10 cellular contexts compared by ENCODE assay signal in genomic region chr6:139977887-139978332, GRCh38.
DNase-seq lines count a peak whose midpoint lies in the region; FAIRE-seq and TF ChIP-seq lines count a peak whose summit lies in the region.
"Had no signal": no experiment of that assay in that cellular context is flagged by ENCODE, and none has a peak within 500 bp of the region (broad histone marks: within the 10 kb centered on the region; RNA-seq: fewer than 3 reads in every experiment).

No MANE protein-coding gene starts in this region.

- FAIRE-seq in RCC 7860 (lab: Jason Lieb, UNC): no peak

- H3K4me1 ChIP-seq in parathyroid adenoma: peaks cover 70% of the 10 kb centered on the region

- H3K9ac ChIP-seq in parathyroid adenoma: no peak overlapping the region

- H3K4me3 ChIP-seq in parathyroid adenoma (ENCODE audit: low read depth, low read length): no peak overlapping the region

- no peaks in the 10 kb centered on the region for H3K9me3 ChIP-seq in parathyroid adenoma (ENCODE audit: control insufficient read depth, low read length)

- peaks cover 3% of the 10 kb centered on the region for H3K36me3 ChIP-seq in parathyroid adenoma (ENCODE audit: control insufficient read depth, insufficient read depth, low read length)

- TF ChIP-seq CTCF in parathyroid adenoma (IDR thresholded peaks at IDR 0.05): no peak

- peak overlapping the region; percentile 24 for H3K4me2 ChIP-seq in parathyroid adenoma (ENCODE audit: low read length)

- no peaks in the 10 kb centered on the region for H3K27me3 ChIP-seq in parathyroid adenoma (ENCODE audit: control insufficient read depth, insufficient read depth, low read length)

- no peaks in the 10 kb centered on the region for H3K79me2 ChIP-seq in parathyroid adenoma

- H3K27ac ChIP-seq in parathyroid adenoma: peak overlapping the region; percentile 74

- DNase-seq in Daoy (ENCODE audit: low read depth): peak; percentile 46
- DNase-seq in RCC 7860 (ENCODE audit: low spot score): peak; percentile 38
- DNase-seq in fibroblast of peridontal ligament (ENCODE audit: extremely low read depth): peak; percentile 62
- DNase-seq in ecto neural progenitor cell (ENCODE audit: low spot score): no peak
- no peak for DNase-seq in activated effector memory CD4-positive, alpha-beta T cell treated with Interleukin-2 at 50 U/mL for 16 hours
- no peak for DNase-seq in GM19238 (ENCODE audit: insufficient read length, low spot score)
- no peak for DNase-seq in NCI-H2171 treated with DMSO at 0.1 percent for 48 hours (lab: John Stamatoyannopoulos, UW)
- DNase-seq: cortex of kidney, GF-D8 had no signal

- peak overlapping the region; percentile 59 for H2AFZ ChIP-seq in parathyroid adenoma

Comparison
In these comparisons a context has a peak if more than half of its experiments do, and no peak if none do; other contexts are left out.
1. DNase-seq: peak in Daoy (single experiment), RCC 7860 (single experiment) and fibroblast of peridontal ligament (single experiment); none in ecto neural progenitor cell (single experiment), activated effector memory CD4-positive, alpha-beta T cell treated with Interleukin-2 at 50 U/mL for 16 hours (single experiment), GM19238 (single experiment) and NCI-H2171 treated with DMSO at 0.1 percent for 48 hours (single experiment).